ENCODE assay signal across 22 cellular contexts in genomic region chr16:63312343-63312742, GRCh38.
DNase-seq lines count a peak whose midpoint lies in the region; ATAC-seq and TF ChIP-seq lines count a peak whose summit lies in the region.
"Had no signal": no experiment of that assay in that cellular context is flagged by ENCODE, and none has a peak within 500 bp of the region (broad histone marks: within the 10 kb centered on the region; RNA-seq: fewer than 3 reads in every experiment).

No MANE protein-coding gene starts in this region.

- H3K9me3 ChIP-seq in right atrium auricular region = no peaks in the 10 kb centered on the region
- H3K9me3 ChIP-seq: Caco-2, SJSA1 had no signal

- TF ChIP-seq POLR2A in erythroblast (IDR thresholded peaks at IDR 0.05; ENCODE audit: low read length) = no peak

- CTCF ChIA-PET in T-cell (lab: Charles Lee) = no interaction called here

- peaks cover 8 to 24% (median 10%) of the 10 kb centered on the region in 3 donors for H3K9me3 Mint-ChIP-seq in T-cell

- H3K27ac ChIP-seq in right atrium auricular region = no peak overlapping the region
- H3K27ac ChIP-seq: RWPE1, SJSA1 had no signal

- H3K4me1 Mint-ChIP-seq in T-cell = no peaks in the 10 kb centered on the region

- H3K4me1 ChIP-seq in right atrium auricular region = no peaks in the 10 kb centered on the region
- H3K4me1 ChIP-seq: Caco-2, SJSA1 had no signal

- ATAC-seq in left ventricle myocardium superior = peak; percentile 71
- no peak for ATAC-seq in HG02623 (IDR thresholded peaks at IDR 0.05; ENCODE audit: unreplicated experiment)
- no peak for ATAC-seq in T-cell (replicated peaks in 1 of 4)

- POLR2A ChIA-PET in T-cell (lab: Charles Lee) = no interaction called here

- no peaks in the 10 kb centered on the region for H3K36me3 ChIP-seq in right atrium auricular region
- H3K36me3 ChIP-seq: SJSA1 had no signal

- no peaks in the 10 kb centered on the region for H3K27me3 Mint-ChIP-seq in T-cell

- no peaks in the 10 kb centered on the region for H3K36me3 Mint-ChIP-seq in T-cell
- H3K36me3 Mint-ChIP-seq: CD14-positive monocyte had no signal

- intact Hi-C loops in left ventricle myocardium superior (cut with micrococcal nuclease) = no loop called here

- DNase-seq in left ventricle myocardium superior (no peak), right atrium auricular region (ENCODE audit: low spot score) (no peak), SKM-1 (lab: John Stamatoyannopoulos, UW; ENCODE audit: unreplicated experiment) (peak; percentile 31), erythroblast (lab: John Stamatoyannopoulos, UW) (peak; percentile 1 to 3), superior temporal gyrus (ENCODE audit: extremely low spot score) (peak; percentile 21), T-cell (no peak)
- no peak for DNase-seq in activated T-cell treated with anti-CD3 and anti-CD28 coated beads, Interleukin-2, amount 50 U/mL, for 1 hour
- DNase-seq: Caco-2; HCEC 1CT; IMR-90; Karpas-422; MM.1S; NCI-H1092 treated with DMSO at 0.1 percent for 48 hours; NCI-H1694; NCI-H2107; NCI-H226; NCI-H526 treated with DMSO at 0.1 percent for 48 hours; NK-92 treated with Interleukin-12 subunit alpha and Interleukin-12 subunit beta, amount 100 ng/mL, for 24 hours had no signal

- no peaks in the 10 kb centered on the region for H3K27me3 ChIP-seq in right atrium auricular region
- H3K27me3 ChIP-seq: SJSA1 had no signal

- no peak for TF ChIP-seq CTCF in right atrium auricular region (IDR thresholded peaks at IDR 0.05)

- no peak overlapping the region for H3K27ac Mint-ChIP-seq in T-cell
- H3K27ac Mint-ChIP-seq: CD14-positive monocyte had no signal

- H3K4me3 Mint-ChIP-seq in T-cell = no peak overlapping the region
- H3K4me3 Mint-ChIP-seq: CD14-positive monocyte had no signal

- H3K4me3 ChIP-seq in right atrium auricular region = no peak overlapping the region
- H3K4me3 ChIP-seq: SJSA1 had no signal

Comparison
In these comparisons a context has a peak if more than half of its experiments do, and no peak if none do; other contexts are left out.
1. DNase-seq: peak in SKM-1 (single experiment), erythroblast (2 of 2) and superior temporal gyrus (single experiment); none in left ventricle myocardium superior (single experiment), right atrium auricular region (single experiment), activated T-cell treated with anti-CD3 and anti-CD28 coated beads, Interleukin-2, amount 50 U/mL, for 1 hour (single experiment) and T-cell (0 of 34).